20 cellular contexts compared by ENCODE assay signal in the genomic region with DNA sequence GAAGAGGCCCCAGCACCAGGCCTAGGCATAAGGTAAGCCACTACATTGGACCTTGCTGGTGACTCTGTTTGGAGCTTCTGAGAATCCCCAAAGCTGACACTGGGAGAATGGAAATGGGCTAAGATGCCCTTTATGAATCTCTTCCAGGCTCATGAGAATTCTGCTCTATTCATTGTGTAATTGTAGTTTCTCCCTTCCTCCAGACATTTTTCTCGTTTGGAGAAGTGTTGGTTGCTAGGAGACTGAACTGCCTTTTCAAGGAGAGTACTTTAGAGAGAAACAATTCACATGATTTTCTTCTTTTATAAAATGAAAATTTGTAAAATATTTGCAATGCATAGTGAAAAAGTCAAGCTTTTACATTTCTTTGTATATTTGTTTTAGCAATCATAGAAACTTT. TPM values are rescaled to one million over a fixed set of nuclear protein-coding genes. Genes with fewer than 3 reads are reported as not detected.
"Had no signal": no experiment of that assay in that cellular context is flagged by ENCODE, and none has a peak within 500 bp of the region (broad histone marks: within the 10 kb centered on the region; RNA-seq: fewer than 3 reads in every experiment).

No MANE protein-coding gene starts in this region.

- H3K27ac ChIP-seq: colonic mucosa, esophagus squamous epithelium, pancreas, SK-N-MC, uterus had no signal

- H3K36me3 ChIP-seq: colonic mucosa, esophagus squamous epithelium, pancreas, tibial nerve, uterus had no signal

- H3K4me3 Mint-ChIP-seq: activated naive CD4-positive, alpha-beta T cell treated with anti-CD3 and anti-CD28 coated beads for 36 hours; activated T-helper 17 cell treated with anti-CD3 and anti-CD28 coated beads, Interleukin-2, amount 50 U/mL, for 72 hours; natural killer cell; stimulated activated memory B cell treated with anti-CD40 and anti-IgM and Interleukin-4, amounts not matched to agents 10 μg/mL and 1 μg/mL and 100 μg/mL, for 72 hours had no signal

- H3K9me3 ChIP-seq: colonic mucosa, esophagus squamous epithelium, pancreas, tibial nerve, uterus had no signal

- H3K27me3 ChIP-seq: colonic mucosa, pancreas, tibial nerve, uterus had no signal

- H3K36me3 Mint-ChIP-seq: natural killer cell; stimulated activated memory B cell treated with anti-CD40 and anti-IgM and Interleukin-4, amounts not matched to agents 10 μg/mL and 1 μg/mL and 100 μg/mL, for 72 hours had no signal

- H3K27ac Mint-ChIP-seq: activated naive CD4-positive, alpha-beta T cell treated with anti-CD3 and anti-CD28 coated beads for 36 hours; activated T-helper 17 cell treated with anti-CD3 and anti-CD28 coated beads, Interleukin-2, amount 50 U/mL, for 72 hours; natural killer cell; stimulated activated memory B cell treated with anti-CD40 and anti-IgM and Interleukin-4, amounts not matched to agents 10 μg/mL and 1 μg/mL and 100 μg/mL, for 72 hours had no signal

- ATAC-seq: activated T-helper 17 cell treated with anti-CD3 and anti-CD28 coated beads, Interleukin-2, amount 50 U/mL, for 72 hours; left colon; natural killer cell; pancreas; stimulated activated memory B cell treated with anti-CD40 and anti-IgM and Interleukin-4, amounts not matched to agents 10 μg/mL and 1 μg/mL and 100 μg/mL, for 72 hours had no signal

- DNase-seq: activated CD4-positive, alpha-beta T cell treated with anti-CD3 and anti-CD28 coated beads for 1 hour; activated CD4-positive, alpha-beta T cell treated with anti-CD3 and anti-CD28 coated beads, Interleukin-2, amount 50 U/mL, for 4 hours; activated naive CD4-positive, alpha-beta T cell treated with anti-CD3 and anti-CD28 coated beads for 36 hours; colonic mucosa; effector CD4-positive, alpha-beta T cell; esophagus squamous epithelium; left colon; natural killer cell; pancreas; stimulated activated CD4-positive, alpha-beta T cell treated with anti-CD3 and anti-CD28 coated beads, Interleukin-2, amount 100 ng/mL, for 48 hours; T-helper 1 cell; T1000; uterus had no signal

- H3K4me1 Mint-ChIP-seq: natural killer cell had no signal

- H3K4me1 ChIP-seq: colonic mucosa, esophagus squamous epithelium, pancreas, uterus had no signal

- H3K9me3 Mint-ChIP-seq: activated naive CD4-positive, alpha-beta T cell treated with anti-CD3 and anti-CD28 coated beads for 36 hours; activated T-helper 17 cell treated with anti-CD3 and anti-CD28 coated beads, Interleukin-2, amount 50 U/mL, for 72 hours; natural killer cell; stimulated activated memory B cell treated with anti-CD40 and anti-IgM and Interleukin-4, amounts not matched to agents 10 μg/mL and 1 μg/mL and 100 μg/mL, for 72 hours had no signal

- H3K4me3 ChIP-seq: colonic mucosa, esophagus squamous epithelium, pancreas, SK-N-MC, tibial nerve, uterus had no signal

RNA-seq across cellular contexts. Expression of a gene that starts 24.7 kb away (rescaled TPM):
- total RNA-seq: activated naive CD4-positive, alpha-beta T cell treated with anti-CD3 and anti-CD28 coated beads for 36 hours; activated T-helper 17 cell treated with anti-CD3 and anti-CD28 coated beads, Interleukin-2, amount 50 U/mL, for 72 hours; endothelial cell of umbilical vein; natural killer cell had no signal
- polyA plus RNA-seq: endothelial cell of umbilical vein had no signal

RNA-seq across cellular contexts. Expression of a gene that starts 46.5 kb away (rescaled TPM):
- total RNA-seq: activated naive CD4-positive, alpha-beta T cell treated with anti-CD3 and anti-CD28 coated beads for 36 hours; activated T-helper 17 cell treated with anti-CD3 and anti-CD28 coated beads, Interleukin-2, amount 50 U/mL, for 72 hours; endothelial cell of umbilical vein; esophagus squamous epithelium; fibroblast of villous mesenchyme; left colon; lung microvascular endothelial cell; natural killer cell; tibial nerve had no signal
- polyA plus RNA-seq: endothelial cell of umbilical vein had no signal
